In genomic region chr9:72365525-72366256, GRCh38 we compare ENCODE assay signal across 8 cellular contexts. TPM values are rescaled to one million over a fixed set of nuclear protein-coding genes. Genes with fewer than 3 reads are reported as not detected.
A peak's percentile ranks its signal among the peaks of the same experiment; 100 is the strongest.
DNase-seq lines count a peak whose midpoint lies in the region; ATAC-seq and TF ChIP-seq lines count a peak whose summit lies in the region.

No MANE protein-coding gene starts in this region.

- DNase-seq in DMS153 (lab: John Stamatoyannopoulos, UW): peak; percentile 68
- DNase-seq in KG1 (lab: John Stamatoyannopoulos, UW): peak; percentile 82
- peak; percentile 84 to 89 for DNase-seq in SJCRH30
- DNase-seq in activated naive CD4-positive, alpha-beta T cell treated with anti-CD3 and anti-CD28 coated beads, Interleukin-2, amount 50 U/mL, for 16 hours: peak; percentile 57
- DNase-seq in germinal center (ENCODE audit: low spot score): peak; percentile 79
- DNase-seq in neural progenitor cell (ENCODE audit: low spot score): peak; percentile 60

- H3K4me3 Mint-ChIP-seq in neural progenitor cell: peak overlapping the region; percentile 96

- H3K79me2 ChIP-seq in neural progenitor cell (ENCODE audit: low read depth): peaks cover 43% of the 10 kb centered on the region

- peak overlapping the region; percentile 94 for H3K4me3 ChIP-seq in SJCRH30
- peak overlapping the region; percentile 93 for H3K4me3 ChIP-seq in neural progenitor cell
- peak overlapping the region; percentile 59 to 87 for H3K4me3 ChIP-seq in stomach smooth muscle (ENCODE audit: low read length in 2 of 2)

- peaks cover 25% of the 10 kb centered on the region for H3K36me3 ChIP-seq in SJCRH30
- H3K36me3 ChIP-seq in neural progenitor cell: no peaks in the 10 kb centered on the region
- H3K36me3 ChIP-seq in stomach smooth muscle (ENCODE audit: control insufficient read depth in 2 of 2, insufficient read depth in 2 of 2, low read length in 2 of 2): no peaks in the 10 kb centered on the region

- peaks cover 32% of the 10 kb centered on the region for H3K4me1 Mint-ChIP-seq in neural progenitor cell

- H2AFZ ChIP-seq in neural progenitor cell (replicated peaks): peak overlapping the region; percentile 89

- H3K4me1 ChIP-seq in SJCRH30: peaks cover 14% of the 10 kb centered on the region
- peaks cover 26% of the 10 kb centered on the region for H3K4me1 ChIP-seq in neural progenitor cell
- peaks cover 8% of the 10 kb centered on the region for H3K4me1 ChIP-seq in stomach smooth muscle (ENCODE audit: control insufficient read depth, insufficient read depth, low read length)

- peak; percentile 24 for TF ChIP-seq CTCF in neural progenitor cell (IDR thresholded peaks at IDR 0.05)

- H3F3A ChIP-seq in neural progenitor cell (ENCODE audit: low read depth): peaks cover 9% of the 10 kb centered on the region

- ATAC-seq in GM21619 (IDR thresholded peaks at IDR 0.05; ENCODE audit: unreplicated experiment): peak; percentile 30

- peaks cover 18% of the 10 kb centered on the region for H3K36me3 Mint-ChIP-seq in neural progenitor cell

- H3K4me2 ChIP-seq in neural progenitor cell: peak overlapping the region; percentile 86

- peaks cover 33% of the 10 kb centered on the region for H4K20me1 ChIP-seq in neural progenitor cell (ENCODE audit: low read depth)

- H3K27me3 ChIP-seq in SJCRH30 (no peaks in the 10 kb centered on the region), neural progenitor cell (peaks cover 10% of the 10 kb centered on the region), stomach smooth muscle (ENCODE audit: control insufficient read depth in 1 of 2, insufficient read depth in 2 of 2, low read length in 2 of 2) (no peaks in the 10 kb centered on the region)

- H3K27me3 Mint-ChIP-seq in neural progenitor cell (ENCODE audit: insufficient read depth, low read depth): peaks cover 4% of the 10 kb centered on the region

- H3K9me3 Mint-ChIP-seq in neural progenitor cell: peaks cover 2% of the 10 kb centered on the region

- peak overlapping the region; percentile 100 for H3K27ac Mint-ChIP-seq in neural progenitor cell

- no peak overlapping the region for H3K9ac ChIP-seq in neural progenitor cell
- peak overlapping the region; percentile 86 to 98 for H3K9ac ChIP-seq in stomach smooth muscle (ENCODE audit: low read length in 2 of 2)

- H3K27ac ChIP-seq in SJCRH30: peak overlapping the region; percentile 95
- H3K27ac ChIP-seq in neural progenitor cell: no peak overlapping the region
- peak overlapping the region; percentile 99 for H3K27ac ChIP-seq in stomach smooth muscle (ENCODE audit: low read length)

- no peaks in the 10 kb centered on the region for H3K9me3 ChIP-seq in SJCRH30 (replicated peaks)
- no peaks in the 10 kb centered on the region for H3K9me3 ChIP-seq in neural progenitor cell (ENCODE audit: low read depth)
- H3K9me3 ChIP-seq in stomach smooth muscle (ENCODE audit: control insufficient read depth in 2 of 2, low read length in 2 of 2): no peaks in the 10 kb centered on the region

RNA-seq across cellular contexts. Expression of gene ZFAND5, which starts 0.7 kb away (rescaled TPM):
- 149 and 151 TPM in 2 replicates for total RNA-seq in SJCRH30 (2014; rRNA removed; shearing (Covaris generic))
- 119 and 162 TPM in 2 replicates for total RNA-seq in neural progenitor cell (ENCODE audit: low replicate concordance)
